10 cellular contexts compared by ENCODE assay signal in the genomic region with DNA sequence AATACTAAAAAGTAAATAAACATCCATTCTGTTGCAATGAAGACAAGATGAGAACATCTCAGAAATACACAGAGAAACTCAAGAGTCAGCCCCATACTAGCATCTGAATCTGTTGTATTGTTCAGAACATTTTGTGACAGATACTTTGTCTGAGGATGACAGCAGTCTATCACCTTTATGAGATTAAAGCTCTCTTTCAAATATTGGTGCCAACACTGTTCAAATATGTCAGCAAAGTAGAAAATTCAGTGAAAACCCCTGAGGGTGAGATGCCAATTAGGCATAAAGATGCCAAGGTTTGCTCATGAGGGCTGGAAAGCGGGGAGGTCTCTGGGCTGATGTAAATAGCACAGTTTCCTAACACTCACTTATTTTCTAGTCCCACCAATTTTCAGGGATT.
"Had no signal": no experiment of that assay in that cellular context is flagged by ENCODE, and none has a peak within 500 bp of the region (broad histone marks: within the 10 kb centered on the region; RNA-seq: fewer than 3 reads in every experiment).

No MANE protein-coding gene starts in this region.

- H3K9ac ChIP-seq: GM23248 had no signal

- H3K27ac ChIP-seq: GM23248 had no signal

- H3K9me3 ChIP-seq: HAP-1 had no signal

- H3K4me2 ChIP-seq: GM23338 had no signal

- H2AFZ ChIP-seq: GM23248, GM23338 had no signal

- H3K36me3 ChIP-seq: HAP-1 had no signal

- FAIRE-seq: H1, H54 had no signal

- H3K4me3 ChIP-seq: GM23248, GM23338, HAP-1 had no signal

- DNase-seq: GM23248, GOT3, H7, H9, HCEC 1CT, HFFc6 had no signal
